Comparison of ENCODE assay signal across 8 cellular contexts in the genomic region with DNA sequence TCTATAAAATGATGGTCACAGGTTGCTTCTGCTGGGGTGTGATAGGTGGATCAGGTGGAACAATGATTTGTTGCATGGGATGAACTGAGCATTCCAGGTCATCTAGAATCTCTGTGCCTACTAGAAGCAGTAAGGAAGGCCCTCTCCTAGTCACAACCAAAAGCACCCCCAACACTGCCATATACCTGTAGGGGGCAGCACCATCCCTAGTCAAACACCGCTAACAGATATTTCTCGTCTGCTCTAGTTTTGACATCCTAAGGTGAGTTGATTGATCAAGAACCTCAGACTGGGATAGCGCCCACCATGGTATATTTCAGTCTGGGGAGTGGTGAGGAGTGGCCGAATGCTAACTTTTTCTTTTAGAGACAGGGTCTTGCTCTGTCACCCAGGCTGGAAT.
DNase-seq lines count a peak whose midpoint lies in the region; ATAC-seq and TF ChIP-seq lines count a peak whose summit lies in the region.

No MANE protein-coding gene starts in this region.

- H3K18ac ChIP-seq in mesenchymal stem cell (ENCODE audit: low read depth in 1 of 2, low read length in 2 of 2): no peak overlapping the region

- ATAC-seq in heart left ventricle (no peak), left cardiac atrium (no peak), GM19452 (IDR thresholded peaks at IDR 0.05; ENCODE audit: unreplicated experiment) (no peak), HG03039 (IDR thresholded peaks at IDR 0.05; ENCODE audit: unreplicated experiment) (no peak)
- ATAC-seq in activated naive CD8-positive, alpha-beta T cell treated with anti-CD3 and anti-CD28 coated beads, Interleukin-2, amount 10 ng/mL, durations not matched to agents 7 days and 5 days (ENCODE audit: low read depth): peak; percentile 52
- ATAC-seq in naive thymus-derived CD4-positive, alpha-beta T cell: peak; percentile 52

- H3K4me2 ChIP-seq in mesenchymal stem cell (ENCODE audit: low read length, poor library complexity, severe bottlenecking): no peak overlapping the region

- H3K9me3 Mint-ChIP-seq in activated naive CD8-positive, alpha-beta T cell treated with anti-CD3 and anti-CD28 coated beads, Interleukin-2, amount 10 ng/mL, durations not matched to agents 7 days and 5 days: no peaks in the 10 kb centered on the region
- H3K9me3 Mint-ChIP-seq in naive thymus-derived CD4-positive, alpha-beta T cell: peaks cover 0 to 3% (median 0%) of the 10 kb centered on the region in 11 donors

- H3K36me3 Mint-ChIP-seq in activated naive CD8-positive, alpha-beta T cell treated with anti-CD3 and anti-CD28 coated beads, Interleukin-2, amount 10 ng/mL, durations not matched to agents 7 days and 5 days: no peaks in the 10 kb centered on the region
- H3K36me3 Mint-ChIP-seq in naive thymus-derived CD4-positive, alpha-beta T cell: no peaks in the 10 kb centered on the region

- no peak overlapping the region for H2BK120ac ChIP-seq in mesenchymal stem cell (ENCODE audit: low read depth, low read length)

- no peak overlapping the region for H2AK5ac ChIP-seq in mesenchymal stem cell (ENCODE audit: low read length, severe bottlenecking)

- intact Hi-C loops in heart left ventricle (cut with DNase I) (loop anchor here in 9 of 10 donors (2.0 to 10.0 kb wide), 8 partner anchors 50 to 160 kb away; no protein-coding TSS in a partner anchor), left cardiac atrium (cut with DNase I) (loop anchor here (2.0 to 10.0 kb wide), 2 partner anchors 150 to 156 kb away; no protein-coding TSS in a partner anchor)
- intact Hi-C loops in naive thymus-derived CD4-positive, alpha-beta T cell (cut with micrococcal nuclease): loop anchor here in 1 of 2 donors (1.0 to 5.0 kb wide), 3 partner anchors 57 to 842 kb away; no protein-coding TSS in a partner anchor

- peaks cover 4% of the 10 kb centered on the region for H3K4me1 Mint-ChIP-seq in activated naive CD8-positive, alpha-beta T cell treated with anti-CD3 and anti-CD28 coated beads, Interleukin-2, amount 10 ng/mL, durations not matched to agents 7 days and 5 days
- peaks cover 0 to 2% (median 0%) of the 10 kb centered on the region in 7 donors for H3K4me1 Mint-ChIP-seq in naive thymus-derived CD4-positive, alpha-beta T cell

- DNase-seq in heart left ventricle (no peak), left cardiac atrium (no peak), MG63 (peak; percentile 10), mesenchymal stem cell (no peak)
- peak; percentile 33 for DNase-seq in activated naive CD8-positive, alpha-beta T cell treated with anti-CD3 and anti-CD28 coated beads, Interleukin-2, amount 10 ng/mL, durations not matched to agents 7 days and 5 days
- peak in 5 of 9 donors; percentile 3 to 34 (median 4) for DNase-seq in naive thymus-derived CD4-positive, alpha-beta T cell

- H3K27me3 ChIP-seq in heart left ventricle (peaks cover 0 to 15% (median 0%) of the 10 kb centered on the region in 9 donors), MG63 (no peaks in the 10 kb centered on the region), mesenchymal stem cell (ENCODE audit: control insufficient read depth in 1 of 2, insufficient read depth in 1 of 2, low read length in 2 of 2) (peaks cover 0 to 15% of the 10 kb centered on the region in 2 experiments)
- no peaks in the 10 kb centered on the region for H3K27me3 ChIP-seq in naive thymus-derived CD4-positive, alpha-beta T cell (ENCODE audit: control insufficient read depth in 2 of 2, insufficient read depth in 2 of 2, low read length in 2 of 2)

- H3K79me1 ChIP-seq in mesenchymal stem cell (replicated peaks; ENCODE audit: low read length, poor library complexity, severe bottlenecking): peaks cover 19% of the 10 kb centered on the region

- TF ChIP-seq POLR2A in heart left ventricle (IDR thresholded peaks at IDR 0.05): no peak

- H3K36me3 ChIP-seq in heart left ventricle (no peaks in the 10 kb centered on the region), MG63 (no peaks in the 10 kb centered on the region), mesenchymal stem cell (ENCODE audit: control insufficient read depth in 1 of 2, insufficient read depth in 2 of 2, low read depth in 1 of 2, low read length in 2 of 2) (peaks cover 0 to 3% of the 10 kb centered on the region in 2 experiments)
- no peaks in the 10 kb centered on the region for H3K36me3 ChIP-seq in naive thymus-derived CD4-positive, alpha-beta T cell (ENCODE audit: control insufficient read depth in 2 of 3, insufficient read depth in 3 of 3, low read length in 3 of 3)

- no peak overlapping the region for H4K91ac ChIP-seq in mesenchymal stem cell (ENCODE audit: low read length)

- CTCF ChIA-PET in naive thymus-derived CD4-positive, alpha-beta T cell (lab: Charles Lee): no interaction called here

- H4K8ac ChIP-seq in mesenchymal stem cell (ENCODE audit: low read length): no peak overlapping the region

- no peak overlapping the region for H3K4me3 Mint-ChIP-seq in activated naive CD8-positive, alpha-beta T cell treated with anti-CD3 and anti-CD28 coated beads, Interleukin-2, amount 10 ng/mL, durations not matched to agents 7 days and 5 days
- H3K4me3 Mint-ChIP-seq in naive thymus-derived CD4-positive, alpha-beta T cell: no peak overlapping the region

- H3K4ac ChIP-seq in mesenchymal stem cell (ENCODE audit: low read depth in 1 of 2, low read length in 2 of 2): no peak overlapping the region

- H3K27me3 Mint-ChIP-seq in activated naive CD8-positive, alpha-beta T cell treated with anti-CD3 and anti-CD28 coated beads, Interleukin-2, amount 10 ng/mL, durations not matched to agents 7 days and 5 days: no peaks in the 10 kb centered on the region
- no peaks in the 10 kb centered on the region for H3K27me3 Mint-ChIP-seq in naive thymus-derived CD4-positive, alpha-beta T cell

- H3K27ac Mint-ChIP-seq in activated naive CD8-positive, alpha-beta T cell treated with anti-CD3 and anti-CD28 coated beads, Interleukin-2, amount 10 ng/mL, durations not matched to agents 7 days and 5 days: no peak overlapping the region
- H3K27ac Mint-ChIP-seq in naive thymus-derived CD4-positive, alpha-beta T cell: no peak overlapping the region

- H2BK12ac ChIP-seq in mesenchymal stem cell (ENCODE audit: low read length in 2 of 2): no peak overlapping the region

- H2BK5ac ChIP-seq in mesenchymal stem cell (ENCODE audit: low read depth, low read length, poor library complexity, severe bottlenecking): no peak overlapping the region

- H3K9me3 ChIP-seq in heart left ventricle (peaks cover 0 to 6% (median 0%) of the 10 kb centered on the region in 12 donors), MG63 (no peaks in the 10 kb centered on the region), mesenchymal stem cell (ENCODE audit: control insufficient read depth, low read length) (peaks cover 3% of the 10 kb centered on the region)
- H3K9me3 ChIP-seq in naive thymus-derived CD4-positive, alpha-beta T cell (ENCODE audit: control insufficient read depth in 2 of 3, low read length in 3 of 3): no peaks in the 10 kb centered on the region

- POLR2A ChIA-PET in activated naive CD8-positive, alpha-beta T cell treated with anti-CD3 and anti-CD28 coated beads, Interleukin-2, amount 10 ng/mL, durations not matched to agents 7 days and 5 days (lab: Charles Lee): no interaction called here
- POLR2A ChIA-PET in naive thymus-derived CD4-positive, alpha-beta T cell (lab: Charles Lee): no interaction called here

- no peak overlapping the region for H2BK15ac ChIP-seq in mesenchymal stem cell (ENCODE audit: low read depth, poor library complexity, severe bottlenecking)

- 54 to 84% (median 66%) methylated on average over 2 to 4 of the region's 4 CpGs for WGBS in heart left ventricle, 4 donors
- WGBS in mesenchymal stem cell: 77% methylated on average over 2 of the region's 4 CpGs

- H3K4me3 ChIP-seq in heart left ventricle (no peak overlapping the region), MG63 (no peak overlapping the region), mesenchymal stem cell (ENCODE audit: insufficient read depth in 1 of 2, low read depth in 1 of 2, low read length in 2 of 2) (no peak overlapping the region)
- H3K4me3 ChIP-seq in naive thymus-derived CD4-positive, alpha-beta T cell (ENCODE audit: low read length): no peak overlapping the region

- H3K23ac ChIP-seq in mesenchymal stem cell (ENCODE audit: low read length in 2 of 2): no peak overlapping the region

- no peak overlapping the region for H3K14ac ChIP-seq in mesenchymal stem cell (ENCODE audit: low read length in 2 of 2)

- H3K4me1 ChIP-seq in heart left ventricle (no peaks in the 10 kb centered on the region), mesenchymal stem cell (ENCODE audit: control insufficient read depth, insufficient read depth, low read depth, low read length) (peaks cover 6% of the 10 kb centered on the region)
- H3K4me1 ChIP-seq in naive thymus-derived CD4-positive, alpha-beta T cell (ENCODE audit: control insufficient read depth in 2 of 2, insufficient read depth in 2 of 2, low read length in 2 of 2): no peaks in the 10 kb centered on the region

- H2AFZ ChIP-seq in mesenchymal stem cell (ENCODE audit: low read depth, low read length): no peak overlapping the region

- H3K9ac ChIP-seq in mesenchymal stem cell (ENCODE audit: low read length): no peak overlapping the region

- peak; percentile 15 to 50 (median 39) for TF ChIP-seq CTCF in heart left ventricle (IDR thresholded peaks at IDR 0.05)

- H3K27ac ChIP-seq in heart left ventricle: no peak overlapping the region
- no peak overlapping the region for H3K27ac ChIP-seq in naive thymus-derived CD4-positive, alpha-beta T cell (ENCODE audit: low read depth, low read length)
- H3K27ac ChIP-seq in mesenchymal stem cell (ENCODE audit: low read length, poor library complexity, severe bottlenecking): no peak overlapping the region

Comparison
In these comparisons a context has a peak if more than half of its experiments do, and no peak if none do; other contexts are left out.
1. ATAC-seq: peak in activated naive CD8-positive, alpha-beta T cell treated with anti-CD3 and anti-CD28 coated beads, Interleukin-2, amount 10 ng/mL, durations not matched to agents 7 days and 5 days (single experiment) and naive thymus-derived CD4-positive, alpha-beta T cell (single experiment); none in heart left ventricle (0 of 4), left cardiac atrium (0 of 2), GM19452 (single experiment) and HG03039 (single experiment).
2. DNase-seq: peak in MG63 (single experiment), activated naive CD8-positive, alpha-beta T cell treated with anti-CD3 and anti-CD28 coated beads, Interleukin-2, amount 10 ng/mL, durations not matched to agents 7 days and 5 days (single experiment) and naive thymus-derived CD4-positive, alpha-beta T cell (5 of 9); none in heart left ventricle (0 of 5), left cardiac atrium (single experiment) and mesenchymal stem cell (single experiment).